ENCODE assay signal across 23 cellular contexts in genomic region chr2:11699686-11700670, GRCh38. TPM values are rescaled to one million over a fixed set of nuclear protein-coding genes. Genes with fewer than 3 reads are reported as not detected.
DNase-seq lines count a peak whose midpoint lies in the region; ATAC-seq, FAIRE-seq and TF ChIP-seq lines count a peak whose summit lies in the region.
"Had no signal": no experiment of that assay in that cellular context is flagged by ENCODE, and none has a peak within 500 bp of the region (broad histone marks: within the 10 kb centered on the region; RNA-seq: fewer than 3 reads in every experiment).

No MANE protein-coding gene starts in this region.

- ATAC-seq in PC-3: no peak
- ATAC-seq: HCT116 had no signal

- no peaks in the 10 kb centered on the region for H3F3A ChIP-seq in PC-3 (ENCODE audit: low read length, unreplicated experiment)

- TF ChIP-seq CTCF in PC-3 (conservative IDR thresholded peaks at IDR 0.05; ENCODE audit: low read depth, low read length) (no peak), glutamatergic neuron (IDR thresholded peaks at IDR 0.05; ENCODE audit: partially characterized antibody, unreplicated experiment) (no peak), BE2C (IDR thresholded peaks at IDR 0.05; ENCODE audit: low read depth, low read length) (no peak)

- H3K27ac Mint-ChIP-seq in glutamatergic neuron (ENCODE audit: unreplicated experiment): no peak overlapping the region
- H3K27ac Mint-ChIP-seq: CD4-positive, CD25-positive, alpha-beta regulatory T cell had no signal

- no peak overlapping the region for H3K4me2 ChIP-seq in PC-3 (ENCODE audit: low read length)
- H3K4me2 ChIP-seq: KMS-11 had no signal

- no peak overlapping the region for H3K27ac ChIP-seq in PC-3 (ENCODE audit: low read length)
- H3K27ac ChIP-seq in small intestine (ENCODE audit: low read depth in 1 of 2, low read length in 1 of 2): no peak overlapping the region
- H3K27ac ChIP-seq: KMS-11 had no signal

- CTCF ChIA-PET in PC-3 (lab: Charles Lee): no interaction called here

- peaks cover 51% of the 10 kb centered on the region for H3K4me1 ChIP-seq in PC-3 (ENCODE audit: insufficient read depth, low read length)
- no peaks in the 10 kb centered on the region for H3K4me1 ChIP-seq in small intestine (ENCODE audit: control insufficient read depth in 2 of 2, insufficient read depth in 1 of 2, low read depth in 1 of 2, low read length in 1 of 2)
- H3K4me1 ChIP-seq in BE2C: peaks cover 42% of the 10 kb centered on the region

- no TSS peak for BruUV-seq in PC-3 (replicated peaks; lab: Mats Ljungman, UMichigan)

- H3K4me3 ChIP-seq in PC-3 (ENCODE audit: low read length): no peak overlapping the region
- no peak overlapping the region for H3K4me3 ChIP-seq in small intestine (ENCODE audit: low read depth in 1 of 2, low read length in 2 of 2)
- H3K4me3 ChIP-seq in BE2C (ENCODE audit: low read depth, low read length): no peak overlapping the region
- H3K4me3 ChIP-seq: MG63 had no signal

- peaks cover 18% of the 10 kb centered on the region for H3K4me1 Mint-ChIP-seq in glutamatergic neuron (ENCODE audit: low read depth, unreplicated experiment)

- no peaks in the 10 kb centered on the region for H3K36me3 Mint-ChIP-seq in glutamatergic neuron (ENCODE audit: unreplicated experiment)
- H3K36me3 Mint-ChIP-seq: CD4-positive, CD25-positive, alpha-beta regulatory T cell had no signal

- 73 to 78% (median 75%) methylated on average over 9 of the region's 9 CpGs for WGBS in small intestine, 3 donors

- H3K9ac ChIP-seq in PC-3 (ENCODE audit: low read length): no peak overlapping the region
- H3K9ac ChIP-seq: KMS-11 had no signal

- FAIRE-seq in small intestine (lab: Jason Lieb, UNC): no peak
- FAIRE-seq: A204.1, GM12892, GM19239, RCC 7860 had no signal

- no peaks in the 10 kb centered on the region for H3K9me2 ChIP-seq in PC-3 (replicated peaks; ENCODE audit: low read length)

- H2AFZ ChIP-seq in PC-3 (ENCODE audit: low read length): no peak overlapping the region

- peak; percentile 31 for DNase-seq in activated effector memory CD4-positive, alpha-beta T cell treated with anti-CD3 and anti-CD28 coated beads, Interleukin-2, amount 50 U/mL, for 16 hours
- DNase-seq in activated effector memory CD4-positive, alpha-beta T cell treated with Interleukin-2 at 50 U/mL for 16 hours: no peak
- peak; percentile 40 for DNase-seq in PC-3
- peak; percentile 26 for DNase-seq in glutamatergic neuron
- peak; percentile 11 for DNase-seq in small intestine
- no peak for DNase-seq in DMS 273 treated with DMSO at 0.1 percent for 48 hours (lab: John Stamatoyannopoulos, UW)
- DNase-seq in BE2C: no peak
- DNase-seq in activated CD4-positive, alpha-beta T cell treated with anti-CD3 and anti-CD28 coated beads for 4 hours: no peak
- DNase-seq: Calu3; CD4-positive, CD25-positive, alpha-beta regulatory T cell; DND-41; GDM1; MG63; NCI-H1092 treated with DMSO at 0.1 percent for 48 hours; NCI-H187; NCI-H510A; SHP77 treated with DMSO at 0.1 percent for 48 hours had no signal

- no peak overlapping the region for H3K4me3 Mint-ChIP-seq in glutamatergic neuron (ENCODE audit: unreplicated experiment)
- H3K4me3 Mint-ChIP-seq: CD4-positive, CD25-positive, alpha-beta regulatory T cell had no signal

- H3K9me3 Mint-ChIP-seq in glutamatergic neuron (ENCODE audit: unreplicated experiment): peaks cover 3% of the 10 kb centered on the region
- H3K9me3 Mint-ChIP-seq: CD4-positive, CD25-positive, alpha-beta regulatory T cell had no signal

- H4K20me1 ChIP-seq in PC-3 (ENCODE audit: low read length): no peaks in the 10 kb centered on the region

- intact Hi-C loops in PC-3 (cut with micrococcal nuclease): no loop called here

- no peaks in the 10 kb centered on the region for H3K27me3 Mint-ChIP-seq in glutamatergic neuron (ENCODE audit: unreplicated experiment)

- H3K36me3 ChIP-seq in PC-3 (ENCODE audit: low read depth, low read length) (no peaks in the 10 kb centered on the region), small intestine (ENCODE audit: control insufficient read depth in 2 of 2, insufficient read depth in 2 of 2, low read length in 2 of 2) (no peaks in the 10 kb centered on the region), BE2C (no peaks in the 10 kb centered on the region)
- H3K36me3 ChIP-seq: MG63 had no signal

- no peaks in the 10 kb centered on the region for H3K9me3 ChIP-seq in PC-3 (ENCODE audit: low read length)
- H3K9me3 ChIP-seq in small intestine (ENCODE audit: control insufficient read depth, low read depth): no peaks in the 10 kb centered on the region
- H3K9me3 ChIP-seq in BE2C: no peaks in the 10 kb centered on the region

- POLR2A ChIA-PET in PC-3 (lab: Charles Lee; ENCODE audit: unreplicated experiment): no interaction called here

- H3K27me3 ChIP-seq in PC-3 (ENCODE audit: low read length): no peaks in the 10 kb centered on the region
- H3K27me3 ChIP-seq in small intestine (ENCODE audit: control insufficient read depth in 2 of 2, insufficient read depth in 2 of 2, low read length in 2 of 2): no peaks in the 10 kb centered on the region
- H3K27me3 ChIP-seq in BE2C: no peaks in the 10 kb centered on the region
- H3K27me3 ChIP-seq: MG63 had no signal

- no peaks in the 10 kb centered on the region for H3K79me2 ChIP-seq in PC-3 (ENCODE audit: low read length)

RNA-seq across cellular contexts. Expression of gene NTSR2, which starts 30.0 kb away (rescaled TPM):
- total RNA-seq in PC-3 (2014; rRNA removed) (not detected in 2 replicates), glutamatergic neuron (ENCODE audit: unreplicated experiment) (not detected)
- under 1 TPM in 1 of 3 donors, not detected in 2; 0.06 TPM for polyA plus RNA-seq in small intestine
- polyA plus RNA-seq in BE2C (2012; ENCODE audit: insufficient read depth, insufficient read length, low read depth): not detected
- total RNA-seq: Calu3; CD4-positive, CD25-positive, alpha-beta regulatory T cell had no signal
- polyA plus RNA-seq: CD4-positive, CD25-positive, alpha-beta regulatory T cell had no signal

RNA-seq across cellular contexts. Expression of gene LPIN1, which starts 46.5 kb away (rescaled TPM):
- total RNA-seq in PC-3 (2014; rRNA removed): 40.9 and 46.9 TPM in 2 replicates
- total RNA-seq in glutamatergic neuron (ENCODE audit: unreplicated experiment): 142 TPM
- polyA plus RNA-seq in small intestine: 10 to 100 TPM in 1 of 3 donors, 1 to 10 TPM in 2; 7.2 to 17.1 (median 7.8) TPM
- 89.6 TPM for polyA plus RNA-seq in BE2C (2012; ENCODE audit: insufficient read depth, insufficient read length, low read depth)

Comparison
In these comparisons a context has a peak if more than half of its experiments do, and no peak if none do; other contexts are left out.
1. DNase-seq: peak in activated effector memory CD4-positive, alpha-beta T cell treated with anti-CD3 and anti-CD28 coated beads, Interleukin-2, amount 50 U/mL, for 16 hours (single experiment), PC-3 (single experiment), glutamatergic neuron (single experiment) and small intestine (single experiment); none in activated effector memory CD4-positive, alpha-beta T cell treated with Interleukin-2 at 50 U/mL for 16 hours (single experiment), DMS 273 treated with DMSO at 0.1 percent for 48 hours (single experiment), BE2C (single experiment) and activated CD4-positive, alpha-beta T cell treated with anti-CD3 and anti-CD28 coated beads for 4 hours (0 of 2).